ENCODE assay signal across 8 cellular contexts in the genomic region with DNA sequence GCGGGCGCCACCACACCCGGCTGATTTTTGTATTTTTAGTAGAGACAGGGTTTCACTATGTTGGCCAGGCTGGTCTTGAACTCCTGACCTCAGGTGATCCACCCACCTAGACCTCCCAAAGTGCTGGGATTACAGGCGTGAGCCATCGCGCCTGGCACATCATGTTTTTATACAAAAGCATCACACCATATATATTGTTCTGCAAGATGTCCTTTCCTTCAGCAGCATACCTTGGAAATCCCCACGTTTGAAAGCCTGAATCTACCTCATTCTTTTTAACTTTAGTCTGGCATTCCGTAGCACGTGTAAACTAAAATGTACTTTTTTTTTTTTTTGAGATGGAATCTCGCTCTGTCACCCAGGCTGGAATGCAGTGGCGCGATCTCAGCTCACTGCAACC. TPM values are rescaled to one million over a fixed set of nuclear protein-coding genes. Genes with fewer than 3 reads are reported as not detected.
A peak's percentile ranks its signal among the peaks of the same experiment; 100 is the strongest.
DNase-seq lines count a peak whose midpoint lies in the region; ATAC-seq and TF ChIP-seq lines count a peak whose summit lies in the region.
"Not testable (repeated sequence)": the region's sequence is repeated elsewhere in the genome, so short reads cannot be mapped to it uniquely, and the experiment has no call there.

No MANE protein-coding gene starts in this region.

- DNase-seq in CD8-positive, alpha-beta memory T cell: peak in 1 of 5 donors; percentile 56
- DNase-seq in T-helper 17 cell; activated T-cell treated with anti-CD3 and anti-CD28 coated beads, Interleukin-2, amount 50 U/mL, for 24 hours; activated naive CD4-positive, alpha-beta T cell treated with anti-CD3 and anti-CD28 coated beads, Interleukin-2, amount 10 ng/mL, durations not matched to agents 7 days and 5 days; activated naive CD8-positive, alpha-beta T cell treated with anti-CD3 and anti-CD28 coated beads, Interleukin-2, amount 50 U/mL, for 24 hours; mesothelial cell of epicardium (ENCODE audit: low spot score in 2 of 2, unreplicated experiment in 2 of 2): not testable (repeated sequence)

- peaks cover 63% of the 10 kb centered on the region for H3K4me1 ChIP-seq in BLaER1
- peaks cover 77% of the 10 kb centered on the region for H3K4me1 ChIP-seq in CD8-positive, alpha-beta memory T cell (ENCODE audit: insufficient read depth, low read length)

- not testable (repeated sequence) for H3K9me3 ChIP-seq in BLaER1; CD8-positive, alpha-beta memory T cell (ENCODE audit: low read length); T-helper 17 cell (ENCODE audit: control insufficient read depth, low read length, poor library complexity, severe bottlenecking)

- not testable (repeated sequence) for TF ChIP-seq CTCF in mesothelial cell of epicardium (IDR thresholded peaks at IDR 0.05; ENCODE audit: unreplicated experiment)

- not testable (repeated sequence) for H3K36me3 Mint-ChIP-seq in CD8-positive, alpha-beta memory T cell; T-helper 17 cell (ENCODE audit: low read depth); activated T-cell treated with anti-CD3 and anti-CD28 coated beads, Interleukin-2, amount 50 U/mL, for 24 hours (ENCODE audit: low read depth); activated naive CD4-positive, alpha-beta T cell treated with anti-CD3 and anti-CD28 coated beads, Interleukin-2, amount 10 ng/mL, durations not matched to agents 7 days and 5 days; activated naive CD8-positive, alpha-beta T cell treated with anti-CD3 and anti-CD28 coated beads, Interleukin-2, amount 50 U/mL, for 24 hours (ENCODE audit: low read depth); mesothelial cell of epicardium; stimulated activated memory B cell treated with anti-CD40 and anti-IgM and Interleukin-4, amounts not matched to agents 10 μg/mL and 1 μg/mL and 100 μg/mL, for 72 hours

- CTCF ChIA-PET in CD8-positive, alpha-beta memory T cell (lab: Charles Lee): interaction anchor here (1.4 to 18.2 kb wide), 2 partner anchors 16 to 71 kb away, joined by 3 to 485 read pairs; no protein-coding TSS in a partner anchor
- CTCF ChIA-PET in activated naive CD4-positive, alpha-beta T cell treated with anti-CD3 and anti-CD28 coated beads, Interleukin-2, amount 10 ng/mL, durations not matched to agents 7 days and 5 days (lab: Charles Lee): interaction anchor here (4.3 kb wide), 1 partner anchor 11 kb away, joined by 25 read pairs; no protein-coding TSS in a partner anchor

- not testable (repeated sequence) for H3K9ac ChIP-seq in BLaER1

- H3K4me3 Mint-ChIP-seq in CD8-positive, alpha-beta memory T cell: peak overlapping the region; percentile 17 to 63 (median 34)
- peak overlapping the region; percentile 78 for H3K4me3 Mint-ChIP-seq in T-helper 17 cell
- H3K4me3 Mint-ChIP-seq in activated T-cell treated with anti-CD3 and anti-CD28 coated beads, Interleukin-2, amount 50 U/mL, for 24 hours; activated naive CD4-positive, alpha-beta T cell treated with anti-CD3 and anti-CD28 coated beads, Interleukin-2, amount 10 ng/mL, durations not matched to agents 7 days and 5 days; activated naive CD8-positive, alpha-beta T cell treated with anti-CD3 and anti-CD28 coated beads, Interleukin-2, amount 50 U/mL, for 24 hours; mesothelial cell of epicardium; stimulated activated memory B cell treated with anti-CD40 and anti-IgM and Interleukin-4, amounts not matched to agents 10 μg/mL and 1 μg/mL and 100 μg/mL, for 72 hours: not testable (repeated sequence)

- H3K9me3 Mint-ChIP-seq in CD8-positive, alpha-beta memory T cell; activated T-cell treated with anti-CD3 and anti-CD28 coated beads, Interleukin-2, amount 50 U/mL, for 24 hours; activated naive CD4-positive, alpha-beta T cell treated with anti-CD3 and anti-CD28 coated beads, Interleukin-2, amount 10 ng/mL, durations not matched to agents 7 days and 5 days; activated naive CD8-positive, alpha-beta T cell treated with anti-CD3 and anti-CD28 coated beads, Interleukin-2, amount 50 U/mL, for 24 hours; mesothelial cell of epicardium; stimulated activated memory B cell treated with anti-CD40 and anti-IgM and Interleukin-4, amounts not matched to agents 10 μg/mL and 1 μg/mL and 100 μg/mL, for 72 hours: not testable (repeated sequence)

- H4K20me1 ChIP-seq in BLaER1: not testable (repeated sequence)

- H3K27me3 ChIP-seq in BLaER1; CD8-positive, alpha-beta memory T cell (ENCODE audit: insufficient read depth, low read length, poor library complexity, severe bottlenecking): not testable (repeated sequence)

- ATAC-seq in T-helper 17 cell; activated naive CD8-positive, alpha-beta T cell treated with anti-CD3 and anti-CD28 coated beads, Interleukin-2, amount 50 U/mL, for 24 hours; stimulated activated memory B cell treated with anti-CD40 and anti-IgM and Interleukin-4, amounts not matched to agents 10 μg/mL and 1 μg/mL and 100 μg/mL, for 72 hours: not testable (repeated sequence)

- POLR2A ChIA-PET in CD8-positive, alpha-beta memory T cell (lab: Charles Lee): interaction anchor here (0.6 kb wide), 1 partner anchor 46 kb away, joined by 4 read pairs; no protein-coding TSS in a partner anchor

- H3K4me2 ChIP-seq in BLaER1: peak overlapping the region; percentile 45

- H3K4me3 ChIP-seq in BLaER1; CD8-positive, alpha-beta memory T cell (ENCODE audit: low read length): not testable (repeated sequence)

- peak overlapping the region; percentile 66 to 98 (median 92) for H3K27ac Mint-ChIP-seq in CD8-positive, alpha-beta memory T cell
- H3K27ac Mint-ChIP-seq in T-helper 17 cell: peak overlapping the region; percentile 99
- peak overlapping the region; percentile 52 for H3K27ac Mint-ChIP-seq in activated T-cell treated with anti-CD3 and anti-CD28 coated beads, Interleukin-2, amount 50 U/mL, for 24 hours
- peak overlapping the region; percentile 99 for H3K27ac Mint-ChIP-seq in activated naive CD4-positive, alpha-beta T cell treated with anti-CD3 and anti-CD28 coated beads, Interleukin-2, amount 10 ng/mL, durations not matched to agents 7 days and 5 days
- peak overlapping the region; percentile 35 for H3K27ac Mint-ChIP-seq in activated naive CD8-positive, alpha-beta T cell treated with anti-CD3 and anti-CD28 coated beads, Interleukin-2, amount 50 U/mL, for 24 hours
- H3K27ac Mint-ChIP-seq in mesothelial cell of epicardium: peak overlapping the region; percentile 6
- peak overlapping the region; percentile 68 for H3K27ac Mint-ChIP-seq in stimulated activated memory B cell treated with anti-CD40 and anti-IgM and Interleukin-4, amounts not matched to agents 10 μg/mL and 1 μg/mL and 100 μg/mL, for 72 hours

- H3K4me1 Mint-ChIP-seq in CD8-positive, alpha-beta memory T cell: peaks cover 80 to 92% (median 82%) of the 10 kb centered on the region in 3 donors
- H3K4me1 Mint-ChIP-seq in T-helper 17 cell: peaks cover 63% of the 10 kb centered on the region
- H3K4me1 Mint-ChIP-seq in activated T-cell treated with anti-CD3 and anti-CD28 coated beads, Interleukin-2, amount 50 U/mL, for 24 hours (ENCODE audit: low read depth): peaks cover 79% of the 10 kb centered on the region
- H3K4me1 Mint-ChIP-seq in activated naive CD4-positive, alpha-beta T cell treated with anti-CD3 and anti-CD28 coated beads, Interleukin-2, amount 10 ng/mL, durations not matched to agents 7 days and 5 days: peaks cover 88% of the 10 kb centered on the region
- peaks cover 78% of the 10 kb centered on the region for H3K4me1 Mint-ChIP-seq in activated naive CD8-positive, alpha-beta T cell treated with anti-CD3 and anti-CD28 coated beads, Interleukin-2, amount 50 U/mL, for 24 hours
- not testable (repeated sequence) for H3K4me1 Mint-ChIP-seq in mesothelial cell of epicardium
- peaks cover 73% of the 10 kb centered on the region for H3K4me1 Mint-ChIP-seq in stimulated activated memory B cell treated with anti-CD40 and anti-IgM and Interleukin-4, amounts not matched to agents 10 μg/mL and 1 μg/mL and 100 μg/mL, for 72 hours

- not testable (repeated sequence) for H3K27me3 Mint-ChIP-seq in CD8-positive, alpha-beta memory T cell; T-helper 17 cell; activated T-cell treated with anti-CD3 and anti-CD28 coated beads, Interleukin-2, amount 50 U/mL, for 24 hours; activated naive CD4-positive, alpha-beta T cell treated with anti-CD3 and anti-CD28 coated beads, Interleukin-2, amount 10 ng/mL, durations not matched to agents 7 days and 5 days; activated naive CD8-positive, alpha-beta T cell treated with anti-CD3 and anti-CD28 coated beads, Interleukin-2, amount 50 U/mL, for 24 hours; mesothelial cell of epicardium (ENCODE audit: low read depth); stimulated activated memory B cell treated with anti-CD40 and anti-IgM and Interleukin-4, amounts not matched to agents 10 μg/mL and 1 μg/mL and 100 μg/mL, for 72 hours

- H3K36me3 ChIP-seq in BLaER1; CD8-positive, alpha-beta memory T cell (ENCODE audit: insufficient read depth, low read length): not testable (repeated sequence)

- H3K27ac ChIP-seq in BLaER1; CD8-positive, alpha-beta memory T cell (ENCODE audit: low read depth, low read length): not testable (repeated sequence)

RNA-seq across cellular contexts. Expression of a gene that starts 42.9 kb away (rescaled TPM):
- total RNA-seq in CD8-positive, alpha-beta memory T cell: 10 to 100 TPM; 82.2 to 93.3 TPM
- polyA plus RNA-seq in CD8-positive, alpha-beta memory T cell: 167 TPM
- total RNA-seq in T-helper 17 cell: 100 to 1,000 TPM; 254 to 268 TPM
- 62.8 to 68.8 TPM (median 67.4 TPM) in 3 replicates for total RNA-seq in mesothelial cell of epicardium

RNA-seq across cellular contexts. Expression of a gene that starts 43.4 kb away (rescaled TPM):
- 10 to 100 TPM; 13.1 to 14.0 TPM for total RNA-seq in CD8-positive, alpha-beta memory T cell
- 13.5 TPM for polyA plus RNA-seq in CD8-positive, alpha-beta memory T cell
- total RNA-seq in T-helper 17 cell (10 to 100 TPM; 11.6 to 15.2 TPM), mesothelial cell of epicardium (8.5 to 9.2 TPM (median 8.9 TPM) in 3 replicates)

RNA-seq across cellular contexts. Expression of a gene that starts 44.4 kb away (rescaled TPM):
- total RNA-seq in CD8-positive, alpha-beta memory T cell: 10 to 100 TPM; 17.7 to 17.8 TPM
- polyA plus RNA-seq in CD8-positive, alpha-beta memory T cell: 19.8 TPM
- total RNA-seq in T-helper 17 cell (10 to 100 TPM; 16.3 to 20.4 TPM), mesothelial cell of epicardium (24.2 to 26.4 TPM (median 26.2 TPM) in 3 replicates)

Comparison
In these comparisons a context has a peak if more than half of its experiments do, and no peak if none do; other contexts are left out.
1. H3K27ac Mint-ChIP-seq: peak in every context shown above with its lines; median percentile 99 in T-helper 17 cell; 99 in activated naive CD4-positive, alpha-beta T cell treated with anti-CD3 and anti-CD28 coated beads, Interleukin-2, amount 10 ng/mL, durations not matched to agents 7 days and 5 days; 92 in CD8-positive, alpha-beta memory T cell; 68 in stimulated activated memory B cell treated with anti-CD40 and anti-IgM and Interleukin-4, amounts not matched to agents 10 μg/mL and 1 μg/mL and 100 μg/mL, for 72 hours; 52 in activated T-cell treated with anti-CD3 and anti-CD28 coated beads, Interleukin-2, amount 50 U/mL, for 24 hours; 35 in activated naive CD8-positive, alpha-beta T cell treated with anti-CD3 and anti-CD28 coated beads, Interleukin-2, amount 50 U/mL, for 24 hours; 6 in mesothelial cell of epicardium.